18 cellular contexts compared by ENCODE assay signal in the genomic region with DNA sequence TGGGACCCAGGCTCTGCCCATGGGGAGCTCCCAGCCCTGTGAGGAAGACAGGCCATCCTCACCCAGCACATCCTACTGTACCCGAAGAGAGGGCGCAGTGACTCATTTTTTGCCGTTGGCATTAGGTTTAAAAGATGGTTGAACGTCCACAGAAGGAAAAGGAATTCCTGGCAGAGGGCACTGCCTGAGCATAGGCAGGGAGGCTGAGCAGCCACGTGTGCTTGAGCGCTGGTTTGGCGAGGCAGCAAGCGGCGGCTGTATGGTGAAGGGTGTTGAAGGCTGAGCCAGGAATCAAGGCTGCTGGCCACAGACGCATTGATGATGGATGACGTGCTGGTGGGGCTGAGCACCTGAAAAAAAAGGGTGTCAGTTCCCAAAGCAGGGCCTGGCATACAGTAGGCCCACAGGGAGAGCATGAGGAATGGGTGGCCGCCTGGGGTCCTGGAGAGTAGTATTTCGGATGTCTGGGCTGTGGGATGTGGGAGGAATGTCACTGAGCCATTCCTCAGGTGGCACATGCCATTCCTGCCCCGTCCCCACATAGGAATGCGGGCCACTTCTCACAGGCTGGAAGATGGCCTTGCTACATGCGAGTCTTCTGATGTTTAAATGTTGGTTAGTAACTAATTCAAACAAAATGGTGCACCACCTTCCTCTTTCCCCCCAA.
DNase-seq lines count a peak whose midpoint lies in the region; ATAC-seq and TF ChIP-seq lines count a peak whose summit lies in the region.
"Had no signal": no experiment of that assay in that cellular context is flagged by ENCODE, and none has a peak within 500 bp of the region (broad histone marks: within the 10 kb centered on the region; RNA-seq: fewer than 3 reads in every experiment).

No MANE protein-coding gene starts in this region.

- no peak overlapping the region for H2BK12ac ChIP-seq in trophoblast cell (ENCODE audit: low read length)

- POLR2A ChIA-PET in CD8-positive, alpha-beta memory T cell (lab: Charles Lee) = interaction anchor here (0.6 kb wide), 1 partner anchor 11 kb away, joined by 5 read pairs; no protein-coding TSS in a partner anchor
- POLR2A ChIA-PET in T-cell (lab: Charles Lee) = no interaction called here

- no peak for DNase-seq in CD8-positive, alpha-beta memory T cell
- DNase-seq in T-cell (no peak), heart left ventricle (peak in 1 of 5 donors; percentile 70), trophoblast cell (peak; percentile 61 to 81), NCI-H1105 treated with DMSO at 0.1 percent for 48 hours (lab: John Stamatoyannopoulos, UW) (no peak), islet precursor cell (no peak)
- DNase-seq: activated naive CD8-positive, alpha-beta T cell treated with anti-CD3 and anti-CD28 coated beads, Interleukin-2, amount 10 ng/mL, durations not matched to agents 7 days and 5 days; activated T-cell treated with anti-CD3 and anti-CD28 coated beads, Interleukin-2, amount 50 U/mL, for 4 hours; brain microvascular endothelial cell; Caco-2; NCI-H2029 treated with DMSO at 0.1 percent for 48 hours; NCI-H510A; spleen; stimulated activated CD8-positive, alpha-beta memory T cell treated with anti-CD3 and anti-CD28 coated beads, Interleukin-4, amount 100 ng/mL, for 48 hours; SW 1271 had no signal

- no peak for TF ChIP-seq POLR2A in heart left ventricle (IDR thresholded peaks at IDR 0.05)

- peak overlapping the region; percentile 49 for H2BK120ac ChIP-seq in trophoblast cell (ENCODE audit: insufficient read depth, low read length, poor library complexity)

- H3K36me3 ChIP-seq in CD8-positive, alpha-beta memory T cell (ENCODE audit: insufficient read depth, low read length) = no peaks in the 10 kb centered on the region
- H3K36me3 ChIP-seq in heart left ventricle (no peaks in the 10 kb centered on the region), trophoblast cell (ENCODE audit: control insufficient read depth in 1 of 2, insufficient read depth in 2 of 2, low read length in 2 of 2) (no peaks in the 10 kb centered on the region)
- H3K36me3 ChIP-seq: brain microvascular endothelial cell, neutrophil, spleen had no signal

- peak overlapping the region; percentile 3 for H3K14ac ChIP-seq in trophoblast cell (ENCODE audit: low read length)

- no peak overlapping the region for H3K23ac ChIP-seq in trophoblast cell (ENCODE audit: low read length)

- H3K79me2 ChIP-seq in trophoblast cell (ENCODE audit: control insufficient read depth, insufficient read depth, low read length, poor library complexity) = peaks cover 1% of the 10 kb centered on the region

- no peak for TF ChIP-seq CTCF in heart left ventricle (IDR thresholded peaks at IDR 0.05)

- no peak overlapping the region for H3K18ac ChIP-seq in trophoblast cell (ENCODE audit: low read length)

- H3K27ac Mint-ChIP-seq in CD8-positive, alpha-beta memory T cell = peak overlapping the region in 6 of 8 donors; percentile 4 to 100 (median 54)
- H3K27ac Mint-ChIP-seq in T-cell = peak overlapping the region; percentile 74 to 76
- H3K27ac Mint-ChIP-seq: activated naive CD8-positive, alpha-beta T cell treated with anti-CD3 and anti-CD28 coated beads, Interleukin-2, amount 10 ng/mL, durations not matched to agents 7 days and 5 days had no signal

- CTCF ChIA-PET in CD8-positive, alpha-beta memory T cell (lab: Charles Lee) = interaction anchor here (1.0 kb wide), 1 partner anchor 46 kb away, joined by 4 read pairs; no protein-coding TSS in a partner anchor
- CTCF ChIA-PET in T-cell (lab: Charles Lee) = no interaction called here

- H2AK5ac ChIP-seq in trophoblast cell (ENCODE audit: low read length) = peak overlapping the region; percentile 37

- H2AFZ ChIP-seq in trophoblast cell (ENCODE audit: insufficient read depth, low read length, poor library complexity) = no peak overlapping the region

- peaks cover 0 to 4% (median 0%) of the 10 kb centered on the region in 5 donors for H3K9me3 Mint-ChIP-seq in CD8-positive, alpha-beta memory T cell
- no peaks in the 10 kb centered on the region for H3K9me3 Mint-ChIP-seq in T-cell
- H3K9me3 Mint-ChIP-seq: activated naive CD8-positive, alpha-beta T cell treated with anti-CD3 and anti-CD28 coated beads, Interleukin-2, amount 10 ng/mL, durations not matched to agents 7 days and 5 days; activated T-cell treated with anti-CD3 and anti-CD28 coated beads, Interleukin-2, amount 50 U/mL, for 4 hours had no signal

- 50 to 85% (median 76%) methylated on average over 14 to 16 of the region's 16 CpGs for WGBS in heart left ventricle, 4 donors
- no CpG with 5 or more reads among the region's 16 CpGs for WGBS in trophoblast cell (ENCODE audit: extremely low coverage, insufficient coverage, insufficient read length)

- H3K4ac ChIP-seq in trophoblast cell (ENCODE audit: low read depth, low read length) = no peak overlapping the region

- no peak overlapping the region for H2BK5ac ChIP-seq in trophoblast cell (ENCODE audit: low read depth, low read length, poor library complexity)

- H3K4me3 ChIP-seq in CD8-positive, alpha-beta memory T cell (ENCODE audit: low read length) = no peak overlapping the region
- H3K4me3 ChIP-seq in heart left ventricle = no peak overlapping the region
- H3K4me3 ChIP-seq in trophoblast cell (ENCODE audit: low read depth, low read length) = no peak overlapping the region
- H3K4me3 ChIP-seq: coronary artery, spleen had no signal

- peak overlapping the region; percentile 48 for H4K91ac ChIP-seq in trophoblast cell (ENCODE audit: low read depth, low read length)

- H3K4me1 ChIP-seq in CD8-positive, alpha-beta memory T cell (ENCODE audit: insufficient read depth, low read length) = peaks cover 82% of the 10 kb centered on the region
- H3K4me1 ChIP-seq in heart left ventricle (peaks cover 0 to 20% (median 3%) of the 10 kb centered on the region in 12 donors), trophoblast cell (ENCODE audit: control insufficient read depth in 1 of 2, insufficient read depth in 2 of 2, low read length in 2 of 2) (peaks cover 10 to 12% of the 10 kb centered on the region in 2 experiments)
- H3K4me1 ChIP-seq: Caco-2 had no signal

- no peak overlapping the region for H4K8ac ChIP-seq in trophoblast cell (ENCODE audit: low read depth, low read length)

- peaks cover 75 to 94% (median 83%) of the 10 kb centered on the region in 3 donors for H3K4me1 Mint-ChIP-seq in CD8-positive, alpha-beta memory T cell
- H3K4me1 Mint-ChIP-seq in T-cell = peaks cover 90 to 94% (median 94%) of the 10 kb centered on the region in 3 donors

- intact Hi-C loops in heart left ventricle (cut with DNase I) = no loop called here

- no peaks in the 10 kb centered on the region for H3K9me3 ChIP-seq in CD8-positive, alpha-beta memory T cell (ENCODE audit: low read length)
- H3K9me3 ChIP-seq in heart left ventricle (no peaks in the 10 kb centered on the region), trophoblast cell (ENCODE audit: insufficient read depth, low read depth, low read length) (no peaks in the 10 kb centered on the region)
- H3K9me3 ChIP-seq: Caco-2, neutrophil, spleen had no signal

- no peak overlapping the region for H3K27ac ChIP-seq in CD8-positive, alpha-beta memory T cell (ENCODE audit: low read depth, low read length)
- H3K27ac ChIP-seq in heart left ventricle (no peak overlapping the region), trophoblast cell (ENCODE audit: low read depth, low read length) (no peak overlapping the region)
- H3K27ac ChIP-seq: brain microvascular endothelial cell, neutrophil, spleen had no signal

- H4K12ac ChIP-seq in trophoblast cell (ENCODE audit: low read depth, low read length) = no peak overlapping the region

- H3K27me3 ChIP-seq in CD8-positive, alpha-beta memory T cell (ENCODE audit: insufficient read depth, low read length, poor library complexity, severe bottlenecking) = no peaks in the 10 kb centered on the region
- peaks cover 0 to 2% (median 0%) of the 10 kb centered on the region in 9 donors for H3K27me3 ChIP-seq in heart left ventricle
- H3K27me3 ChIP-seq in trophoblast cell (ENCODE audit: insufficient read depth, low read length) = no peaks in the 10 kb centered on the region

- peaks cover 15% of the 10 kb centered on the region for H3K79me1 ChIP-seq in trophoblast cell (ENCODE audit: low read length)

- ATAC-seq in T-cell (replicated peaks in 1 of 4) (no peak), heart left ventricle (peak in 3 of 4 donors; percentile 33 to 81 (median 48)), GM19467 (IDR thresholded peaks at IDR 0.05; ENCODE audit: unreplicated experiment) (no peak)
- ATAC-seq: activated T-cell treated with anti-CD3 and anti-CD28 coated beads, Interleukin-2, amount 50 U/mL, for 4 hours had no signal

- H3K4me2 ChIP-seq in trophoblast cell (ENCODE audit: low read length) = no peak overlapping the region

- no peak overlapping the region for H3K9ac ChIP-seq in trophoblast cell (ENCODE audit: low read length)

- H3K27me3 Mint-ChIP-seq in CD8-positive, alpha-beta memory T cell = no peaks in the 10 kb centered on the region
- H3K27me3 Mint-ChIP-seq in T-cell = no peaks in the 10 kb centered on the region
- H3K27me3 Mint-ChIP-seq: activated naive CD8-positive, alpha-beta T cell treated with anti-CD3 and anti-CD28 coated beads, Interleukin-2, amount 10 ng/mL, durations not matched to agents 7 days and 5 days had no signal

- H3K36me3 Mint-ChIP-seq in CD8-positive, alpha-beta memory T cell = peaks cover 0 to 3% (median 0%) of the 10 kb centered on the region in 3 donors
- no peaks in the 10 kb centered on the region for H3K36me3 Mint-ChIP-seq in T-cell
- H3K36me3 Mint-ChIP-seq: activated naive CD8-positive, alpha-beta T cell treated with anti-CD3 and anti-CD28 coated beads, Interleukin-2, amount 10 ng/mL, durations not matched to agents 7 days and 5 days had no signal

- H3K4me3 Mint-ChIP-seq in CD8-positive, alpha-beta memory T cell = peak overlapping the region in 3 of 7 donors; percentile 8 to 36 (median 30)
- peak overlapping the region in 2 of 3 donors; percentile 13 to 71 for H3K4me3 Mint-ChIP-seq in T-cell
- H3K4me3 Mint-ChIP-seq: activated naive CD8-positive, alpha-beta T cell treated with anti-CD3 and anti-CD28 coated beads, Interleukin-2, amount 10 ng/mL, durations not matched to agents 7 days and 5 days; activated T-cell treated with anti-CD3 and anti-CD28 coated beads, Interleukin-2, amount 50 U/mL, for 4 hours had no signal

Comparison
In these comparisons a context has a peak if more than half of its experiments do, and no peak if none do; other contexts are left out.
1. DNase-seq: peak in trophoblast cell (2 of 2); none in CD8-positive, alpha-beta memory T cell (0 of 5), T-cell (0 of 34), NCI-H1105 treated with DMSO at 0.1 percent for 48 hours (single experiment) and islet precursor cell (single experiment).
2. ATAC-seq: peak in heart left ventricle (3 of 4); none in T-cell (0 of 4) and GM19467 (single experiment).